ENCODE assay signal across 17 cellular contexts in genomic region chr13:98303858-98304257, GRCh38.
"Had no signal": no experiment of that assay in that cellular context is flagged by ENCODE, and none has a peak within 500 bp of the region (broad histone marks: within the 10 kb centered on the region; RNA-seq: fewer than 3 reads in every experiment).

No MANE protein-coding gene starts in this region.

- H3K9me3 Mint-ChIP-seq: endodermal cell had no signal

- H3K36me3 ChIP-seq: ovary, right atrium auricular region had no signal

- H3K36me3 Mint-ChIP-seq: naive B cell had no signal

- H3K27ac ChIP-seq: coronary artery, foreskin keratinocyte, ovary, right atrium auricular region had no signal

- H3K4me1 ChIP-seq: foreskin keratinocyte had no signal

- H3K27ac Mint-ChIP-seq: endodermal cell, naive B cell had no signal

- H3K4me3 Mint-ChIP-seq: endodermal cell, naive B cell had no signal

- H3K27me3 ChIP-seq: foreskin keratinocyte, ovary, right atrium auricular region had no signal

- DNase-seq: effector CD4-positive, alpha-beta T cell; endodermal cell; erythroblast; foreskin keratinocyte; head of caudate nucleus; hypothalamus; kidney glomerular epithelial cell; mammary epithelial cell; midbrain; naive B cell; ovary; small intestine; stimulated activated CD4-positive, alpha-beta T cell treated with anti-CD3 and anti-CD28 coated beads, Interleukin-2, amount 100 ng/mL, for 48 hours; stimulated activated naive CD4-positive, alpha-beta T cell treated with Interleukin-2 at 50 U/mL for 16 hours had no signal

- ATAC-seq: foreskin keratinocyte had no signal

- H3K4me3 ChIP-seq: coronary artery, ovary, right atrium auricular region had no signal

- H3K4me1 Mint-ChIP-seq: naive B cell had no signal

- H3K27me3 Mint-ChIP-seq: type B pancreatic cell had no signal

- H3K9me3 ChIP-seq: ovary, right atrium auricular region had no signal
